8 cellular contexts compared by ENCODE assay signal in genomic region chr12:68455676-68456345, GRCh38.
DNase-seq lines count a peak whose midpoint lies in the region; ATAC-seq, FAIRE-seq and TF ChIP-seq lines count a peak whose summit lies in the region.

No MANE protein-coding gene starts in this region.

- POLR2A ChIA-PET in activated CD4-positive, alpha-beta memory T cell treated with anti-CD3 and anti-CD28 coated beads for 36 hours (lab: Charles Lee), result interaction anchor here (0.9 to 1.0 kb wide), 2 partner anchors 9 to 157 kb away, joined by 3 read pairs; no protein-coding TSS in a partner anchor

- peaks cover 51% of the 10 kb centered on the region for H3K4me1 ChIP-seq in CD4-positive, CD25-positive, alpha-beta regulatory T cell (ENCODE audit: control insufficient read depth, insufficient read depth, low read length, poor library complexity, severe bottlenecking)
- peaks cover 47% of the 10 kb centered on the region for H3K4me1 ChIP-seq in lower lobe of right lung

- intact Hi-C loops in activated CD4-positive, alpha-beta memory T cell treated with anti-CD3 and anti-CD28 coated beads for 36 hours (cut with micrococcal nuclease), result no loop called here
- intact Hi-C loops in lower lobe of right lung (cut with DNase I), result no loop called here
- intact Hi-C loops in Calu3 (cut with micrococcal nuclease; ENCODE audit: unreplicated experiment), result no loop called here

- peak overlapping the region; percentile 17 to 62 (median 55) for H3K4me3 Mint-ChIP-seq in CD4-positive, CD25-positive, alpha-beta regulatory T cell
- no peak overlapping the region for H3K4me3 Mint-ChIP-seq in activated CD4-positive, alpha-beta memory T cell treated with anti-CD3 and anti-CD28 coated beads for 36 hours
- H3K4me3 Mint-ChIP-seq in Calu3 (ENCODE audit: low read depth, unreplicated experiment), result no peak overlapping the region

- peak overlapping the region; percentile 39 for H3K27ac ChIP-seq in CD4-positive, CD25-positive, alpha-beta regulatory T cell (ENCODE audit: insufficient read depth, low read length, poor library complexity, severe bottlenecking)
- H3K27ac ChIP-seq in lower lobe of right lung, result peak overlapping the region; percentile 48

- peaks cover 0 to 2% (median 0%) of the 10 kb centered on the region in 7 donors for H3K9me3 Mint-ChIP-seq in CD4-positive, CD25-positive, alpha-beta regulatory T cell
- H3K9me3 Mint-ChIP-seq in activated CD4-positive, alpha-beta memory T cell treated with anti-CD3 and anti-CD28 coated beads for 36 hours, result no peaks in the 10 kb centered on the region
- H3K9me3 Mint-ChIP-seq in Calu3 (ENCODE audit: low read depth, unreplicated experiment), result no peaks in the 10 kb centered on the region

- H3K4me1 Mint-ChIP-seq in CD4-positive, CD25-positive, alpha-beta regulatory T cell, result peaks cover 47 to 78% (median 58%) of the 10 kb centered on the region in 4 donors
- peaks cover 64% of the 10 kb centered on the region for H3K4me1 Mint-ChIP-seq in activated CD4-positive, alpha-beta memory T cell treated with anti-CD3 and anti-CD28 coated beads for 36 hours (ENCODE audit: low read depth)
- no peaks in the 10 kb centered on the region for H3K4me1 Mint-ChIP-seq in Calu3 (ENCODE audit: low read depth, unreplicated experiment)

- H3K4me3 ChIP-seq in CD4-positive, CD25-positive, alpha-beta regulatory T cell (ENCODE audit: low read depth, low read length), result peak overlapping the region; percentile 55
- no peak overlapping the region for H3K4me3 ChIP-seq in lower lobe of right lung

- TF ChIP-seq POLR2A in GM12892 (IDR thresholded peaks at IDR 0.05; ENCODE audit: low read depth, low read length), result no peak

- H3K27ac Mint-ChIP-seq in CD4-positive, CD25-positive, alpha-beta regulatory T cell, result peak overlapping the region; percentile 87 to 96 (median 89)
- H3K27ac Mint-ChIP-seq in activated CD4-positive, alpha-beta memory T cell treated with anti-CD3 and anti-CD28 coated beads for 36 hours, result peak overlapping the region; percentile 16
- no peak overlapping the region for H3K27ac Mint-ChIP-seq in Calu3 (ENCODE audit: unreplicated experiment)

- no peaks in the 10 kb centered on the region for H3K9me3 ChIP-seq in CD4-positive, CD25-positive, alpha-beta regulatory T cell (ENCODE audit: control insufficient read depth in 2 of 2, low read length in 2 of 2)
- no peaks in the 10 kb centered on the region for H3K9me3 ChIP-seq in lower lobe of right lung

- peak; percentile 80 for FAIRE-seq in GM12892 (lab: Jason Lieb, UNC)

- no peaks in the 10 kb centered on the region for H3K27me3 Mint-ChIP-seq in CD4-positive, CD25-positive, alpha-beta regulatory T cell
- H3K27me3 Mint-ChIP-seq in activated CD4-positive, alpha-beta memory T cell treated with anti-CD3 and anti-CD28 coated beads for 36 hours, result no peaks in the 10 kb centered on the region
- H3K27me3 Mint-ChIP-seq in Calu3 (ENCODE audit: unreplicated experiment), result no peaks in the 10 kb centered on the region

- H3K36me3 ChIP-seq in CD4-positive, CD25-positive, alpha-beta regulatory T cell (ENCODE audit: control insufficient read depth, insufficient read depth, low read length), result no peaks in the 10 kb centered on the region
- H3K36me3 ChIP-seq in lower lobe of right lung, result no peaks in the 10 kb centered on the region

- peak in 1 of 3 donors; percentile 72 for DNase-seq in CD4-positive, CD25-positive, alpha-beta regulatory T cell
- DNase-seq in GM12892 (ENCODE audit: insufficient read length), result no peak
- DNase-seq in activated CD4-positive, alpha-beta memory T cell treated with anti-CD3 and anti-CD28 coated beads for 36 hours, result peak; percentile 37
- DNase-seq in lower lobe of right lung, result no peak
- DNase-seq in Calu3, result no peak
- no peak for DNase-seq in NCI-H1436 treated with DMSO at 0.1 percent for 48 hours (lab: John Stamatoyannopoulos, UW)

- no TSS peak for BruUV-seq in Calu3 (replicated peaks; lab: Mats Ljungman, UMichigan)

- H3K36me3 Mint-ChIP-seq in CD4-positive, CD25-positive, alpha-beta regulatory T cell, result no peaks in the 10 kb centered on the region
- no peaks in the 10 kb centered on the region for H3K36me3 Mint-ChIP-seq in activated CD4-positive, alpha-beta memory T cell treated with anti-CD3 and anti-CD28 coated beads for 36 hours
- H3K36me3 Mint-ChIP-seq in Calu3 (ENCODE audit: insufficient read depth, unreplicated experiment), result no peaks in the 10 kb centered on the region

- H3K27me3 ChIP-seq in CD4-positive, CD25-positive, alpha-beta regulatory T cell (ENCODE audit: control insufficient read depth, insufficient read depth, low read length), result no peaks in the 10 kb centered on the region
- no peaks in the 10 kb centered on the region for H3K27me3 ChIP-seq in lower lobe of right lung (ENCODE audit: low read depth)

- ATAC-seq in CD4-positive, CD25-positive, alpha-beta regulatory T cell (ENCODE audit: low read depth in 2 of 2), result peak; percentile 36 to 53
- ATAC-seq in lower lobe of right lung (no peak), GM19452 (IDR thresholded peaks at IDR 0.05; ENCODE audit: unreplicated experiment) (no peak), HG03108 (IDR thresholded peaks at IDR 0.05; ENCODE audit: unreplicated experiment) (no peak)

- TF ChIP-seq CTCF in lower lobe of right lung (IDR thresholded peaks at IDR 0.05) (no peak), Calu3 (IDR thresholded peaks at IDR 0.05; ENCODE audit: unreplicated experiment) (no peak)

- CTCF ChIA-PET in activated CD4-positive, alpha-beta memory T cell treated with anti-CD3 and anti-CD28 coated beads for 36 hours (lab: Charles Lee), result interaction anchor here (0.9 to 1.4 kb wide), 2 partner anchors 25 to 158 kb away, joined by 3 to 4 read pairs; no protein-coding TSS in a partner anchor
- CTCF ChIA-PET in Calu3 (lab: Charles Lee), result no interaction called here

Comparison
In these comparisons a context has a peak if more than half of its experiments do, and no peak if none do; other contexts are left out.
1. ATAC-seq: peak in CD4-positive, CD25-positive, alpha-beta regulatory T cell (2 of 2); none in lower lobe of right lung (0 of 2), GM19452 (single experiment) and HG03108 (single experiment).
2. H3K4me3 Mint-ChIP-seq: peak in CD4-positive, CD25-positive, alpha-beta regulatory T cell (4 of 4); none in activated CD4-positive, alpha-beta memory T cell treated with anti-CD3 and anti-CD28 coated beads for 36 hours (single experiment) and Calu3 (single experiment).